ENCODE assay signal across 8 cellular contexts in genomic region chr6:88780714-88781389, GRCh38.
DNase-seq lines count a peak whose midpoint lies in the region; ATAC-seq and TF ChIP-seq lines count a peak whose summit lies in the region.

No MANE protein-coding gene starts in this region.

- DNase-seq in Ammon's horn (ENCODE audit: low spot score) (peak; percentile 72), M059J (ENCODE audit: low read depth) (peak; percentile 67), SHP77 treated with DMSO at 0.1 percent for 48 hours (lab: John Stamatoyannopoulos, UW) (peak; percentile 20), glutamatergic neuron (peak; percentile 36), putamen (ENCODE audit: low spot score) (peak; percentile 21)
- peak; percentile 71 for DNase-seq in activated effector memory CD4-positive, alpha-beta T cell treated with anti-CD3 and anti-CD28 coated beads, Interleukin-2, amount 50 U/mL, for 16 hours

- H3K27ac Mint-ChIP-seq in glutamatergic neuron (ENCODE audit: unreplicated experiment) = no peak overlapping the region

- H3K36me3 Mint-ChIP-seq in glutamatergic neuron (ENCODE audit: unreplicated experiment) = peaks cover 7% of the 10 kb centered on the region

- H3K9me3 Mint-ChIP-seq in glutamatergic neuron (ENCODE audit: unreplicated experiment) = peaks cover 3% of the 10 kb centered on the region

- H3K4me1 Mint-ChIP-seq in glutamatergic neuron (ENCODE audit: low read depth, unreplicated experiment) = no peaks in the 10 kb centered on the region

- ATAC-seq in GM18907 (IDR thresholded peaks at IDR 0.05; ENCODE audit: unreplicated experiment) (peak; percentile 76), HG02571 (IDR thresholded peaks at IDR 0.05; ENCODE audit: unreplicated experiment) (no peak)

- H3K27me3 Mint-ChIP-seq in glutamatergic neuron (ENCODE audit: unreplicated experiment) = no peaks in the 10 kb centered on the region

- no peak overlapping the region for H3K4me3 Mint-ChIP-seq in glutamatergic neuron (ENCODE audit: unreplicated experiment)

- peak; percentile 92 for TF ChIP-seq CTCF in glutamatergic neuron (IDR thresholded peaks at IDR 0.05; ENCODE audit: partially characterized antibody, unreplicated experiment)

Comparison
In these comparisons a context has a peak if more than half of its experiments do, and no peak if none do; other contexts are left out.
1. DNase-seq: peak in every context shown above with its lines; median percentile 72 in Ammon's horn; 71 in activated effector memory CD4-positive, alpha-beta T cell treated with anti-CD3 and anti-CD28 coated beads, Interleukin-2, amount 50 U/mL, for 16 hours; 67 in M059J; 36 in glutamatergic neuron; 21 in putamen; 20 in SHP77 treated with DMSO at 0.1 percent for 48 hours.